ENCODE assay signal across 13 cellular contexts in the genomic region with DNA sequence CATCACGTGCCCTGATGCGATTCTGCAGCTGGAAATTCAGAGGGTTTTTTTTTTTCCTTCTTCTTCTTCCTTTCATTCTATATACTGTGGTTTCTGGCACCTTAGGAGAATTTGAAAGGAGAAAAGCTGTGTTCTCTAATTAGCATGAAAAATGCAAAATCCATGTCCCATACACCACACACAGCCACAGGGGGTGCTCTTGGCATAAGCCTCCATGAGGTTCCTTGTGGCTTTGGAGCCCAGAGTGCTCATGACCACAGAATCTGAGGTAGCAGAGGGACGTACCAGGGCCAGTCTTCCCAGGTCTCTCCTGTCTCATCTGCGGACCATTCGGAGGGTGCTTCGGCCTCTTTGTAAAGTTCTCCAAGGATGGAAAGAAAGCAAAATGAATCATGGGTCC.
A peak's percentile ranks its signal among the peaks of the same experiment; 100 is the strongest.
DNase-seq lines count a peak whose midpoint lies in the region; TF ChIP-seq lines count a peak whose summit lies in the region.
"Had no signal": no experiment of that assay in that cellular context is flagged by ENCODE, and none has a peak within 500 bp of the region (broad histone marks: within the 10 kb centered on the region; RNA-seq: fewer than 3 reads in every experiment).

No MANE protein-coding gene starts in this region.

- intact Hi-C loops in activated CD4-positive, alpha-beta T cell treated with anti-CD3 and anti-CD28 coated beads, Interleukin-2, amount 10 ng/mL, durations not matched to agents 24 days and 14 days (cut with micrococcal nuclease) = no loop called here
- intact Hi-C loops in activated T-helper 1 cell treated with anti-CD3 and anti-CD28 coated beads, Interleukin-12 subunit alpha, Interleukin-12 subunit beta, Interleukin-2, Interleukin-4 antibody, amounts not matched to agents 30 ng/mL and 10 ng/mL and 1 ng/mL, durations not matched to agents 14 hours and 24 hours and 36 hours (cut with micrococcal nuclease) = no loop called here

- peak; percentile 4 to 10 for DNase-seq in SHP77 (lab: John Stamatoyannopoulos, UW)
- DNase-seq in SHP77 treated with DMSO at 0.1 percent for 48 hours (lab: John Stamatoyannopoulos, UW) = no peak
- peak; percentile 15 for DNase-seq in NB4 (ENCODE audit: low read depth)
- peak; percentile 57 for DNase-seq in endodermal cell
- DNase-seq in renal cortical epithelial cell (ENCODE audit: low read depth) = peak; percentile 9
- DNase-seq in Kasumi-1 (lab: John Stamatoyannopoulos, UW) = no peak
- DNase-seq in activated CD4-positive, alpha-beta T cell treated with anti-CD3 and anti-CD28 coated beads, Interleukin-2, amount 10 ng/mL, durations not matched to agents 24 days and 14 days = no peak
- DNase-seq in activated T-helper 1 cell treated with anti-CD3 and anti-CD28 coated beads, Interleukin-12 subunit alpha, Interleukin-12 subunit beta, Interleukin-2, Interleukin-4 antibody, amounts not matched to agents 30 ng/mL and 10 ng/mL and 1 ng/mL, durations not matched to agents 14 hours and 24 hours and 36 hours (ENCODE audit: low spot score) = no peak
- DNase-seq: DMS79 treated with DMSO at 0.1 percent for 48 hours, gastrocnemius medialis, NCI-H187, nucleus accumbens had no signal

- no peaks in the 10 kb centered on the region for H3K9me3 Mint-ChIP-seq in endodermal cell
- H3K9me3 Mint-ChIP-seq in activated CD4-positive, alpha-beta T cell treated with anti-CD3 and anti-CD28 coated beads, Interleukin-2, amount 10 ng/mL, durations not matched to agents 24 days and 14 days = no peaks in the 10 kb centered on the region
- H3K9me3 Mint-ChIP-seq in activated T-helper 1 cell treated with anti-CD3 and anti-CD28 coated beads, Interleukin-12 subunit alpha, Interleukin-12 subunit beta, Interleukin-2, Interleukin-4 antibody, amounts not matched to agents 30 ng/mL and 10 ng/mL and 1 ng/mL, durations not matched to agents 14 hours and 24 hours and 36 hours = no peaks in the 10 kb centered on the region

- TF ChIP-seq CTCF in NB4 (IDR thresholded peaks at IDR 0.05; ENCODE audit: low read depth, low read length) (peak; percentile 38), endodermal cell (conservative IDR thresholded peaks at IDR 0.05) (peak; percentile 57)

- H3K9me3 ChIP-seq in endodermal cell (ENCODE audit: control insufficient read depth, low read length) = no peaks in the 10 kb centered on the region
- H3K9me3 ChIP-seq: gastrocnemius medialis had no signal

- H3K4me3 ChIP-seq in NB4 (ENCODE audit: low read depth, low read length) (no peak overlapping the region), endodermal cell (ENCODE audit: low read length) (no peak overlapping the region)
- H3K4me3 ChIP-seq: gastrocnemius medialis had no signal

- H3K4me3 Mint-ChIP-seq in endodermal cell = no peak overlapping the region
- no peak overlapping the region for H3K4me3 Mint-ChIP-seq in activated CD4-positive, alpha-beta T cell treated with anti-CD3 and anti-CD28 coated beads, Interleukin-2, amount 10 ng/mL, durations not matched to agents 24 days and 14 days
- H3K4me3 Mint-ChIP-seq in activated T-helper 1 cell treated with anti-CD3 and anti-CD28 coated beads, Interleukin-12 subunit alpha, Interleukin-12 subunit beta, Interleukin-2, Interleukin-4 antibody, amounts not matched to agents 30 ng/mL and 10 ng/mL and 1 ng/mL, durations not matched to agents 14 hours and 24 hours and 36 hours = no peak overlapping the region

- peaks cover 68% of the 10 kb centered on the region for H3K27me3 Mint-ChIP-seq in endodermal cell (ENCODE audit: insufficient read depth)
- H3K27me3 Mint-ChIP-seq in activated CD4-positive, alpha-beta T cell treated with anti-CD3 and anti-CD28 coated beads, Interleukin-2, amount 10 ng/mL, durations not matched to agents 24 days and 14 days = no peaks in the 10 kb centered on the region
- no peaks in the 10 kb centered on the region for H3K27me3 Mint-ChIP-seq in activated T-helper 1 cell treated with anti-CD3 and anti-CD28 coated beads, Interleukin-12 subunit alpha, Interleukin-12 subunit beta, Interleukin-2, Interleukin-4 antibody, amounts not matched to agents 30 ng/mL and 10 ng/mL and 1 ng/mL, durations not matched to agents 14 hours and 24 hours and 36 hours (ENCODE audit: insufficient read depth)

- 85 to 95% methylated on average over 4 to 6 of the region's 6 CpGs for WGBS in endodermal cell (ENCODE audit: insufficient coverage in 1 of 2, insufficient read length in 1 of 2), 2 experiments

- no peak for TF ChIP-seq POLR2A in NB4 (IDR thresholded peaks at IDR 0.05; ENCODE audit: extremely low read depth, insufficient read length)

- no peaks in the 10 kb centered on the region for H3K4me1 ChIP-seq in endodermal cell (ENCODE audit: control insufficient read depth, insufficient read depth, low read length)
- H3K4me1 ChIP-seq: gastrocnemius medialis had no signal

- no peaks in the 10 kb centered on the region for H3K36me3 Mint-ChIP-seq in endodermal cell (ENCODE audit: low read depth)
- no peaks in the 10 kb centered on the region for H3K36me3 Mint-ChIP-seq in activated CD4-positive, alpha-beta T cell treated with anti-CD3 and anti-CD28 coated beads, Interleukin-2, amount 10 ng/mL, durations not matched to agents 24 days and 14 days (ENCODE audit: low read depth)
- no peaks in the 10 kb centered on the region for H3K36me3 Mint-ChIP-seq in activated T-helper 1 cell treated with anti-CD3 and anti-CD28 coated beads, Interleukin-12 subunit alpha, Interleukin-12 subunit beta, Interleukin-2, Interleukin-4 antibody, amounts not matched to agents 30 ng/mL and 10 ng/mL and 1 ng/mL, durations not matched to agents 14 hours and 24 hours and 36 hours (ENCODE audit: low read depth)

- no peak overlapping the region for H3K9ac ChIP-seq in endodermal cell (ENCODE audit: extremely low read depth, low read length, poor library complexity, severe bottlenecking)

- no peaks in the 10 kb centered on the region for H3K36me3 ChIP-seq in endodermal cell (ENCODE audit: control insufficient read depth, insufficient read depth, low read length)
- H3K36me3 ChIP-seq: gastrocnemius medialis had no signal

- no peaks in the 10 kb centered on the region for H3K27me3 ChIP-seq in endodermal cell (ENCODE audit: control insufficient read depth, insufficient read depth, low read length, poor library complexity, severe bottlenecking)
- H3K27me3 ChIP-seq: gastrocnemius medialis had no signal

- peaks cover 12% of the 10 kb centered on the region for H3K4me1 Mint-ChIP-seq in endodermal cell
- no peaks in the 10 kb centered on the region for H3K4me1 Mint-ChIP-seq in activated CD4-positive, alpha-beta T cell treated with anti-CD3 and anti-CD28 coated beads, Interleukin-2, amount 10 ng/mL, durations not matched to agents 24 days and 14 days
- no peaks in the 10 kb centered on the region for H3K4me1 Mint-ChIP-seq in activated T-helper 1 cell treated with anti-CD3 and anti-CD28 coated beads, Interleukin-12 subunit alpha, Interleukin-12 subunit beta, Interleukin-2, Interleukin-4 antibody, amounts not matched to agents 30 ng/mL and 10 ng/mL and 1 ng/mL, durations not matched to agents 14 hours and 24 hours and 36 hours (ENCODE audit: low read depth)

- no peak overlapping the region for H3K27ac ChIP-seq in endodermal cell (ENCODE audit: low read depth, low read length)
- H3K27ac ChIP-seq: gastrocnemius medialis, HL-60 had no signal

- H3K27ac Mint-ChIP-seq in endodermal cell = no peak overlapping the region
- H3K27ac Mint-ChIP-seq in activated CD4-positive, alpha-beta T cell treated with anti-CD3 and anti-CD28 coated beads, Interleukin-2, amount 10 ng/mL, durations not matched to agents 24 days and 14 days = no peak overlapping the region
- H3K27ac Mint-ChIP-seq in activated T-helper 1 cell treated with anti-CD3 and anti-CD28 coated beads, Interleukin-12 subunit alpha, Interleukin-12 subunit beta, Interleukin-2, Interleukin-4 antibody, amounts not matched to agents 30 ng/mL and 10 ng/mL and 1 ng/mL, durations not matched to agents 14 hours and 24 hours and 36 hours = no peak overlapping the region

Comparison
In these comparisons a context has a peak if more than half of its experiments do, and no peak if none do; other contexts are left out.
1. DNase-seq: peak in SHP77 (2 of 2), NB4 (single experiment), endodermal cell (single experiment) and renal cortical epithelial cell (single experiment); none in SHP77 treated with DMSO at 0.1 percent for 48 hours (single experiment), Kasumi-1 (0 of 2), activated CD4-positive, alpha-beta T cell treated with anti-CD3 and anti-CD28 coated beads, Interleukin-2, amount 10 ng/mL, durations not matched to agents 24 days and 14 days (single experiment) and activated T-helper 1 cell treated with anti-CD3 and anti-CD28 coated beads, Interleukin-12 subunit alpha, Interleukin-12 subunit beta, Interleukin-2, Interleukin-4 antibody, amounts not matched to agents 30 ng/mL and 10 ng/mL and 1 ng/mL, durations not matched to agents 14 hours and 24 hours and 36 hours (single experiment).